Comparison of ENCODE assay signal across 8 cellular contexts in the genomic region with DNA sequence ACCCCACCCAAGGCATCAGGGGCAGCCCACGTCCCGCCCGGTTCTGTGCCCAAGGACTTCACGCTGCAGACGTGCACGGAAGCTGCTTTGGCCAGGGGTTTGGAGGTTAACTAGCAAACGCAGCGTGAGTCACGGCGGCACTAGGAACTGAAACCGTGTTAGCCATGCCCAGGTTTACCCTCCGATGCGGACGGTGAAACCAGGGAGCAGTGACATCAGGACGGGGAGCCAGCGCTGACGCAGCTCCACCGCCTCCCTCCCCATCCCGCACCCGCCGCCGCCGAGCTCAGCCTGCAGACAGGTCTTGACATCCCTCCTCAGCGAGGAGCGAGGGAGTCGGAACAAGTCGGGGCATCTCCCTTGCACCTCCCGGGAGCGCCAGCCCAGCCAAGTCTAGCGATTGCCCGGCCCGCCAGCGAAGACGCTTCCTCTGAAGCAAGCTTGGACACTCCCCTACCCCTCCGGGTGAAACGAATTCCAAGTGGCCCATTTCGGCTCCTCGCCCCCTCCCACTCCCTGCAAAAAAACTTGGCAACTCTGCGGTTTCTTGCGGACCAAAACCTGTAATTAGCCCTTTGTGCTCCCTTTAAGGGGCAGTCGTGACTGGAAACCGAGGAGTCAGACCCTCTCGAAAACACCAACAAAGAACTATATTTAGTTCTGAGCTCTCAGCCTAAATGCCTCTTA. TPM values are rescaled to one million over a fixed set of nuclear protein-coding genes. Genes with fewer than 3 reads are reported as not detected.
DNase-seq lines count a peak whose midpoint lies in the region; ATAC-seq, FAIRE-seq and TF ChIP-seq lines count a peak whose summit lies in the region.

No MANE protein-coding gene starts in this region.

- in situ Hi-C loops in GM12878 (cut with MboI), result no loop called here
- in situ Hi-C loops in gastrocnemius medialis (cut with MboI; ENCODE audit: low sequenced_read_pairs in 4 of 4), result no loop called here

- TF ChIP-seq POLR2A in GM12878 (IDR thresholded peaks at IDR 0.05; ENCODE audit: low read depth, low read length), result peak; percentile 81
- TF ChIP-seq POLR2A in gastrocnemius medialis (IDR thresholded peaks at IDR 0.05), result no peak

- CTCF ChIA-PET in GM12878 (lab: Yijun Ruan, JAX), result interaction anchor here (1.0 to 1.5 kb wide), 3 partner anchors 12 to 1093 kb away, joined by 3 to 6 read pairs (median 3); no protein-coding TSS in a partner anchor

- FAIRE-seq in GM12878 (lab: Jason Lieb, UNC), result no peak

- H3K9me3 ChIP-seq in GM12878 (replicated peaks; ENCODE audit: control insufficient read depth, insufficient read depth, low read length), result no peaks in the 10 kb centered on the region
- no peaks in the 10 kb centered on the region for H3K9me3 ChIP-seq in iPS DF 6.9 (ENCODE audit: control insufficient read depth, insufficient read depth, low read length)
- no peaks in the 10 kb centered on the region for H3K9me3 ChIP-seq in gastrocnemius medialis

- H3K4me1 ChIP-seq in GM12878 (ENCODE audit: control insufficient read depth, insufficient read depth, low read length) (peaks cover 11% of the 10 kb centered on the region), iPS DF 6.9 (ENCODE audit: control insufficient read depth, insufficient read depth, low read length) (no peaks in the 10 kb centered on the region), gastrocnemius medialis (peaks cover 14 to 15% of the 10 kb centered on the region in 2 donors)

- WGBS in GM12878 (ENCODE audit: insufficient coverage, insufficient replicate concordance, low lambda C conversion rate, missing lambda C conversion rate), result under 1% methylated on average over 42 of the region's 43 CpGs
- no CpG with 5 or more reads among the region's 43 CpGs for WGBS in iPS DF 6.9 (ENCODE audit: insufficient coverage, insufficient read length)

- SMC1A ChIA-PET in GM12878 (lab: Charles Lee; ENCODE audit: uncharacterized antibody, unreplicated experiment), result interaction anchor here (0.7 to 2.6 kb wide), 15 partner anchors 10 to 915 kb away, joined by 3 to 15 read pairs (median 4); no protein-coding TSS in a partner anchor

- H3K27me3 ChIP-seq in GM12878 (replicated peaks in 1 of 2; ENCODE audit: control insufficient read depth in 2 of 2, insufficient read depth in 2 of 2, low read length in 1 of 2) (no peaks in the 10 kb centered on the region), iPS DF 6.9 (ENCODE audit: control insufficient read depth, insufficient read depth, low read length) (no peaks in the 10 kb centered on the region), gastrocnemius medialis (no peaks in the 10 kb centered on the region)

- TF ChIP-seq RAD21 in GM12878 (IDR thresholded peaks at IDR 0.05; ENCODE audit: insufficient read depth, low read depth, low read length), result no peak

- H3K79me2 ChIP-seq in GM12878 (ENCODE audit: control insufficient read depth, insufficient read depth, low read length), result peaks cover 35% of the 10 kb centered on the region

- H2AFZ ChIP-seq in GM12878 (ENCODE audit: control insufficient read depth, low read depth, low read length), result peak overlapping the region; percentile 88

- TF ChIP-seq EP300 in GM12878 (IDR thresholded peaks at IDR 0.05; ENCODE audit: borderline replicate concordance in 1 of 2, control insufficient read depth in 1 of 2, low read depth in 2 of 2, low read length in 2 of 2), result peak; percentile 25 to 74; a peak in 2 of 4 replicates

- H3K36me3 ChIP-seq in GM12878 (ENCODE audit: control insufficient read depth in 2 of 2, insufficient read depth in 2 of 2, low read length in 1 of 2), result no peaks in the 10 kb centered on the region
- H3K36me3 ChIP-seq in iPS DF 6.9 (ENCODE audit: control insufficient read depth, insufficient read depth, low read length), result no peaks in the 10 kb centered on the region
- H3K36me3 ChIP-seq in gastrocnemius medialis, result no peaks in the 10 kb centered on the region

- TF ChIP-seq CTCF in GM12878 (IDR thresholded peaks at IDR 0.05 in 2 of 3, conservative IDR thresholded peaks at IDR 0.05 in 1 of 3; ENCODE audit: control insufficient read depth in 2 of 3, extremely low read depth in 1 of 3, insufficient read depth in 1 of 3, low read depth in 3 of 3, low read length in 3 of 3), result no peak
- TF ChIP-seq CTCF in gastrocnemius medialis (IDR thresholded peaks at IDR 0.05 in 4 of 5, conservative IDR thresholded peaks at IDR 0.05 in 1 of 5), result no peak

- intact Hi-C loops in GM12878 (cut with micrococcal nuclease; ENCODE audit: unreplicated experiment), result loop anchor here (1.0 to 10.0 kb wide), 6 partner anchors 22 to 1154 kb away; no protein-coding TSS in a partner anchor
- intact Hi-C loops in gastrocnemius medialis (cut with DNase I; ENCODE audit: low total_unique reads), result loop anchor here (10.0 kb wide), 1 partner anchor 1164 kb away; the partner anchor contains the start of gene DHX36

- peak overlapping the region; percentile 95 for H3K9ac ChIP-seq in GM12878 (ENCODE audit: control insufficient read depth, insufficient read depth, low read length)

- POLR2A ChIA-PET in GM12878 (lab: Charles Lee), result interaction anchor here (0.6 to 2.3 kb wide), 8 partner anchors 11 to 49 kb away, joined by 3 to 10 read pairs (median 4); no protein-coding TSS in a partner anchor

- H3K27ac ChIP-seq in GM12878 (ENCODE audit: control insufficient read depth, insufficient read depth), result peak overlapping the region; percentile 97
- no peak overlapping the region for H3K27ac ChIP-seq in iPS DF 6.9 (ENCODE audit: low read length)
- H3K27ac ChIP-seq in gastrocnemius medialis, result peak overlapping the region; percentile 71 to 88 (median 85)

- DNase-seq in ELR (ENCODE audit: low read depth), result peak; percentile 93
- DNase-seq in KG1 (lab: John Stamatoyannopoulos, UW), result peak; percentile 60
- peak; percentile 76 for DNase-seq in T1000 (lab: John Stamatoyannopoulos, UW)
- DNase-seq in GM12878 (ENCODE audit: low read depth, low spot score), result peak; percentile 85
- no peak for DNase-seq in iPS DF 6.9 (ENCODE audit: low read depth, low spot score)
- peak; percentile 24 to 47 for DNase-seq in gastrocnemius medialis
- no peak for DNase-seq in SHP77 treated with DMSO at 0.1 percent for 48 hours (lab: John Stamatoyannopoulos, UW)

- RAD21 ChIA-PET in GM12878 (lab: Charles Lee; ENCODE audit: unreplicated experiment), result interaction anchor here (1.0 to 2.7 kb wide), 7 partner anchors 11 to 902 kb away, joined by 3 to 9 read pairs (median 5); no protein-coding TSS in a partner anchor

- H4K20me1 ChIP-seq in GM12878 (ENCODE audit: control insufficient read depth, insufficient read depth), result no peaks in the 10 kb centered on the region

- peak overlapping the region; percentile 88 for H3K4me2 ChIP-seq in GM12878 (ENCODE audit: control insufficient read depth, insufficient read depth)

- peak; percentile 32 for ATAC-seq in GM21737 (IDR thresholded peaks at IDR 0.05; ENCODE audit: unreplicated experiment)
- ATAC-seq in GM12878, result peak; percentile 59
- peak; percentile 11 to 23 for ATAC-seq in gastrocnemius medialis

- H3K4me3 ChIP-seq in GM12878 (peak overlapping the region; percentile 84), iPS DF 6.9 (ENCODE audit: low read length) (peak overlapping the region; percentile 64), gastrocnemius medialis (peak overlapping the region; percentile 76 to 88 (median 81))

- BruUV-seq in GM12878 (replicated peaks; lab: Mats Ljungman, UMichigan), result TSS peak; percentile 95

TF ChIP-seq in GM12878, 131 proteins besides CTCF, POLR2A, EP300 and RAD21 (continues in another document):
- TF ChIP-seq NBN (IDR thresholded peaks at IDR 0.05), result peak; percentile 81; the same call in 1 of the 2 replicates
- peak; percentile 74 for TF ChIP-seq RUNX3 (IDR thresholded peaks at IDR 0.05; ENCODE audit: low read length)
- no peak for TF ChIP-seq NFXL1 (IDR thresholded peaks at IDR 0.05; ENCODE audit: borderline replicate concordance)
- peak; percentile 73; the same call in 1 of the 2 replicates for TF ChIP-seq MTA2 (IDR thresholded peaks at IDR 0.05; ENCODE audit: low read depth)
- TF ChIP-seq, protein P1, sequence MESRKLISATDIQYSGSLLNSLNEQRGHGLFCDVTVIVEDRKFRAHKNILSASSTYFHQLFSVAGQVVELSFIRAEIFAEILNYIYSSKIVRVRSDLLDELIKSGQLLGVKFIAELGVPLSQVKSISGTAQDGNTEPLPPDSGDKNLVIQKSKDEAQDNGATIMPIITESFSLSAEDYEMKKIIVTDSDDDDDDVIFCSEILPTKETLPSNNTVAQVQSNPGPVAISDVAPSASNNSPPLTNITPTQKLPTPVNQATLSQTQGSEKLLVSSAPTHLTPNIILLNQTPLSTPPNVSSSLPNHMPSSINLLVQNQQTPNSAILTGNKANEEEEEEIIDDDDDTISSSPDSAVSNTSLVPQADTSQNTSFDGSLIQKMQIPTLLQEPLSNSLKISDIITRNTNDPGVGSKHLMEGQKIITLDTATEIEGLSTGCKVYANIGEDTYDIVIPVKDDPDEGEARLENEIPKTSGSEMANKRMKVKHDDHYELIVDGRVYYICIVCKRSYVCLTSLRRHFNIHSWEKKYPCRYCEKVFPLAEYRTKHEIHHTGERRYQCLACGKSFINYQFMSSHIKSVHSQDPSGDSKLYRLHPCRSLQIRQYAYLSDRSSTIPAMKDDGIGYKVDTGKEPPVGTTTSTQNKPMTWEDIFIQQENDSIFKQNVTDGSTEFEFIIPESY (IDR thresholded peaks at IDR 0.05), result no peak
- TF ChIP-seq SIX5 (IDR thresholded peaks at IDR 0.05; ENCODE audit: low read depth, low read length, severe bottlenecking), result no peak

RNA-seq across cellular contexts. Expression of gene RAP2B, which starts 1.4 kb away (rescaled TPM):
- 8.1 and 9.5 TPM in 2 replicates for total RNA-seq in GM12878 (2013; cell fraction: nucleolus; rRNA removed)
- total RNA-seq in GM12878 (2014; rRNA removed), result 13.8 and 14.5 TPM in 2 replicates
- total RNA-seq in GM12878 (2014; rRNA removed; fragmentation: Illumina TruSeq; extraction: Trizol), result 9.4 and 10.2 TPM in 2 replicates
- total RNA-seq in GM12878 (2021), result 15.1 and 16.0 TPM in 2 replicates
- polyA plus RNA-seq in GM12878 (2011; ENCODE audit: low read depth), result 3.8 TPM
- 6.1 and 7.6 TPM in 2 replicates for polyA plus RNA-seq in GM12878 (2011; rRNA removed)
- polyA plus RNA-seq in GM12878 (2011; cell fraction: cytosol; rRNA removed), result 6.7 and 6.8 TPM in 2 replicates
- 4.5 and 5.7 TPM in 2 replicates for polyA plus RNA-seq in GM12878 (2011; cell fraction: nucleus; rRNA removed)
- 6.7 TPM in 2 replicates for polyA plus RNA-seq in GM12878 (2012)
- 5.9 and 6.4 TPM in 2 replicates for polyA plus RNA-seq in GM12878 (2014; fragmentation: Illumina TruSeq; extraction: Trizol)
- polyA plus RNA-seq in GM12878 (2014; fragmentation: Nextera tagmentation; extraction: Ambion mirVana), result 10 to 100 TPM in 1 of 2 experiments, 1 to 10 TPM in 1; 7.0 to 15.2 TPM
- polyA plus RNA-seq in GM12878 (2014; rRNA removed), result 7.5 and 7.7 TPM in 2 replicates
- 10 to 100 TPM; 20.0 to 21.3 TPM for polyA plus RNA-seq in GM12878 (2016; fragmentation: Nextera tagmentation; extraction: Ambion mirVana)
- 9.7 and 14.4 TPM in 2 replicates for polyA minus RNA-seq in GM12878 (2011; rRNA and poly(A)+ RNA removed)
- polyA minus RNA-seq in GM12878 (2011; cell fraction: cytosol; rRNA and poly(A)+ RNA removed), result 8.1 and 9.9 TPM in 2 replicates
- polyA minus RNA-seq in GM12878 (2011; cell fraction: nucleus; rRNA and poly(A)+ RNA removed), result 7.6 and 10.8 TPM in 2 replicates
- 1 to 10 TPM; 1.5 to 2.0 (median 1.7) TPM for total RNA-seq in gastrocnemius medialis

Comparison
In these comparisons a context has a peak if more than half of its experiments do, and no peak if none do; other contexts are left out.
1. DNase-seq: peak in ELR (single experiment), KG1 (single experiment), T1000 (single experiment), GM12878 (single experiment) and gastrocnemius medialis (2 of 2); none in iPS DF 6.9 (single experiment) and SHP77 treated with DMSO at 0.1 percent for 48 hours (single experiment).
2. Peak in every context shown above with its lines, with median percentiles within 50 percentile points of each other: ATAC-seq and H3K4me3 ChIP-seq.